27 cellular contexts compared by ENCODE assay signal in genomic region chr3:177093966-177094365, GRCh38.
"Had no signal": no experiment of that assay in that cellular context is flagged by ENCODE, and none has a peak within 500 bp of the region (broad histone marks: within the 10 kb centered on the region; RNA-seq: fewer than 3 reads in every experiment).

No MANE protein-coding gene starts in this region.

- H3K9me3 ChIP-seq: body of pancreas, colonic mucosa had no signal

- H3K36me3 ChIP-seq: adrenal gland, colonic mucosa, gastroesophageal sphincter had no signal

- H3K4me3 ChIP-seq: adrenal gland, body of pancreas, colonic mucosa, esophagus squamous epithelium, gastroesophageal sphincter had no signal

- H3K4me1 ChIP-seq: body of pancreas, colonic mucosa had no signal

- DNase-seq: activated B cell treated with CpG ODN at 0.5 μM for 24 hours; activated CD4-positive, alpha-beta memory T cell treated with anti-CD3 and anti-CD28 coated beads for 36 hours; activated CD4-positive, alpha-beta T cell treated with anti-CD3 and anti-CD28 coated beads, Interleukin-2, amount 10 ng/mL, durations not matched to agents 24 days and 14 days; activated CD8-positive, alpha-beta memory T cell treated with anti-CD3 and anti-CD28 coated beads, Interleukin-2, amount 10 ng/mL, durations not matched to agents 7 days and 5 days; activated CD8-positive, alpha-beta memory T cell treated with anti-CD3 and anti-CD28 coated beads, Interleukin-2, amount 50 U/mL, for 4 hours; activated CD8-positive, alpha-beta T cell treated with anti-CD3 and anti-CD28 coated beads, Interleukin-2, amount 10 ng/mL, durations not matched to agents 7 days and 5 days; activated effector memory CD4-positive, alpha-beta T cell treated with anti-CD3 and anti-CD28 coated beads, Interleukin-2, amount 50 U/mL, for 16 hours; activated naive CD4-positive, alpha-beta T cell treated with anti-CD3 and anti-CD28 coated beads for 36 hours; activated naive CD8-positive, alpha-beta T cell treated with anti-CD3 and anti-CD28 coated beads for 36 hours; activated naive CD8-positive, alpha-beta T cell treated with anti-CD3 and anti-CD28 coated beads, Interleukin-2, amount 50 U/mL, for 24 hours; activated T-cell treated with anti-CD3 and anti-CD28 coated beads, Interleukin-2, amount 50 U/mL, for 24 hours; adrenal gland; amygdala; aorta; body of pancreas; caudate nucleus; colonic mucosa; effector CD8-positive, alpha-beta T cell; esophagus squamous epithelium; foreskin melanocyte; T-helper 2 cell had no signal

- H3K27ac Mint-ChIP-seq: activated B cell treated with CpG ODN at 0.5 μM for 24 hours; activated CD4-positive, alpha-beta memory T cell treated with anti-CD3 and anti-CD28 coated beads for 36 hours; activated CD4-positive, alpha-beta T cell treated with anti-CD3 and anti-CD28 coated beads, Interleukin-2, amount 10 ng/mL, durations not matched to agents 24 days and 14 days; activated CD8-positive, alpha-beta memory T cell treated with anti-CD3 and anti-CD28 coated beads, Interleukin-2, amount 10 ng/mL, durations not matched to agents 7 days and 5 days; activated CD8-positive, alpha-beta T cell treated with anti-CD3 and anti-CD28 coated beads, Interleukin-2, amount 10 ng/mL, durations not matched to agents 7 days and 5 days; activated naive CD4-positive, alpha-beta T cell treated with anti-CD3 and anti-CD28 coated beads for 36 hours; activated naive CD4-positive, alpha-beta T cell treated with anti-CD3 and anti-CD28 coated beads, Interleukin-2, amount 50 U/mL, for 24 hours; activated naive CD8-positive, alpha-beta T cell treated with anti-CD3 and anti-CD28 coated beads for 36 hours; activated naive CD8-positive, alpha-beta T cell treated with anti-CD3 and anti-CD28 coated beads, Interleukin-2, amount 50 U/mL, for 24 hours; activated T-cell treated with anti-CD3 and anti-CD28 coated beads, Interleukin-2, amount 50 U/mL, for 24 hours; activated T-helper 2 cell treated with anti-CD3 and anti-CD28 coated beads, Interferon-gamma antibody, Interleukin-2, Interleukin-4, amounts not matched to agents 10 μg/mL and 5 μg/mL and 100 μg/mL, durations not matched to agents 14 hours and 24 hours and 36 hours had no signal

- H3K27ac ChIP-seq: adrenal gland, body of pancreas, colonic mucosa, epithelial cell of prostate, esophagus squamous epithelium, gastroesophageal sphincter, VCaP had no signal

- H3K27me3 ChIP-seq: adrenal gland, body of pancreas, colonic mucosa, esophagus squamous epithelium, gastroesophageal sphincter had no signal

- ATAC-seq: activated CD4-positive, CD25-positive, alpha-beta regulatory T cell treated with anti-CD3 and anti-CD28 coated beads, Interleukin-2, amount 50 U/mL, for 24 hours; activated CD8-positive, alpha-beta memory T cell treated with anti-CD3 and anti-CD28 coated beads, Interleukin-2, amount 10 ng/mL, durations not matched to agents 7 days and 5 days; activated CD8-positive, alpha-beta T cell treated with anti-CD3 and anti-CD28 coated beads, Interleukin-2, amount 10 ng/mL, durations not matched to agents 7 days and 5 days; activated naive CD8-positive, alpha-beta T cell treated with anti-CD3 and anti-CD28 coated beads, Interleukin-2, amount 50 U/mL, for 24 hours; body of pancreas; gastroesophageal sphincter had no signal

- H3K27me3 Mint-ChIP-seq: activated B cell treated with CpG ODN at 0.5 μM for 24 hours; activated CD4-positive, alpha-beta memory T cell treated with anti-CD3 and anti-CD28 coated beads for 36 hours; activated CD4-positive, alpha-beta T cell treated with anti-CD3 and anti-CD28 coated beads, Interleukin-2, amount 10 ng/mL, durations not matched to agents 24 days and 14 days; activated CD8-positive, alpha-beta memory T cell treated with anti-CD3 and anti-CD28 coated beads, Interleukin-2, amount 10 ng/mL, durations not matched to agents 7 days and 5 days; activated naive CD4-positive, alpha-beta T cell treated with anti-CD3 and anti-CD28 coated beads, Interleukin-2, amount 50 U/mL, for 24 hours; activated naive CD8-positive, alpha-beta T cell treated with anti-CD3 and anti-CD28 coated beads for 36 hours; activated naive CD8-positive, alpha-beta T cell treated with anti-CD3 and anti-CD28 coated beads, Interleukin-2, amount 50 U/mL, for 24 hours; activated T-cell treated with anti-CD3 and anti-CD28 coated beads, Interleukin-2, amount 50 U/mL, for 24 hours had no signal

- H3K4me3 Mint-ChIP-seq: activated B cell treated with CpG ODN at 0.5 μM for 24 hours; activated CD4-positive, alpha-beta memory T cell treated with anti-CD3 and anti-CD28 coated beads for 36 hours; activated CD4-positive, alpha-beta T cell treated with anti-CD3 and anti-CD28 coated beads, Interleukin-2, amount 10 ng/mL, durations not matched to agents 24 days and 14 days; activated CD8-positive, alpha-beta memory T cell treated with anti-CD3 and anti-CD28 coated beads, Interleukin-2, amount 10 ng/mL, durations not matched to agents 7 days and 5 days; activated CD8-positive, alpha-beta T cell treated with anti-CD3 and anti-CD28 coated beads, Interleukin-2, amount 10 ng/mL, durations not matched to agents 7 days and 5 days; activated naive CD4-positive, alpha-beta T cell treated with anti-CD3 and anti-CD28 coated beads for 36 hours; activated naive CD4-positive, alpha-beta T cell treated with anti-CD3 and anti-CD28 coated beads, Interleukin-2, amount 50 U/mL, for 24 hours; activated naive CD8-positive, alpha-beta T cell treated with anti-CD3 and anti-CD28 coated beads for 36 hours; activated naive CD8-positive, alpha-beta T cell treated with anti-CD3 and anti-CD28 coated beads, Interleukin-2, amount 50 U/mL, for 24 hours; activated T-cell treated with anti-CD3 and anti-CD28 coated beads, Interleukin-2, amount 50 U/mL, for 24 hours had no signal
